8 cellular contexts compared by ENCODE assay signal in genomic region chr17:76384987-76385891, GRCh38. TPM values are rescaled to one million over a fixed set of nuclear protein-coding genes. Genes with fewer than 3 reads are reported as not detected.
DNase-seq lines count a peak whose midpoint lies in the region; ATAC-seq, FAIRE-seq and TF ChIP-seq lines count a peak whose summit lies in the region.

No MANE protein-coding gene starts in this region.

- WGBS in heart right ventricle, 2 donors, result 1% methylated on average over 74 of the region's 74 CpGs

- no peaks in the 10 kb centered on the region for H3K9me3 Mint-ChIP-seq in activated naive CD4-positive, alpha-beta T cell treated with anti-CD3 and anti-CD28 coated beads for 36 hours

- H3K4me3 ChIP-seq in OCI-LY7 (ENCODE audit: low read depth, low read length, poor library complexity, severe bottlenecking) (peak overlapping the region; percentile 64), heart right ventricle (peak overlapping the region; percentile 54 to 84 (median 70)), rectal smooth muscle tissue (ENCODE audit: low read length) (peak overlapping the region; percentile 68)

- H3K9me2 ChIP-seq in OCI-LY7 (ENCODE audit: insufficient read depth, low read length), result no peaks in the 10 kb centered on the region

- no TSS peak for BruUV-seq in OCI-LY7 (replicated peaks; lab: Mats Ljungman, UMichigan)

- H3K27ac ChIP-seq in OCI-LY7 (ENCODE audit: low read depth, low read length, poor library complexity, severe bottlenecking), result no peak overlapping the region
- H3K27ac ChIP-seq in heart right ventricle, result peak overlapping the region; percentile 54 to 98 (median 86)
- H3K27ac ChIP-seq in rectal smooth muscle tissue (ENCODE audit: low read depth, low read length), result peak overlapping the region; percentile 1

- H3K9me3 ChIP-seq in OCI-LY7 (ENCODE audit: low read length), result no peaks in the 10 kb centered on the region
- no peaks in the 10 kb centered on the region for H3K9me3 ChIP-seq in heart right ventricle

- intact Hi-C loops in OCI-LY7 (cut with micrococcal nuclease; ENCODE audit: unreplicated experiment), result loop anchor here (1.0 kb wide), 1 partner anchor 82 kb away; no protein-coding TSS in a partner anchor
- intact Hi-C loops in activated naive CD4-positive, alpha-beta T cell treated with anti-CD3 and anti-CD28 coated beads for 36 hours (cut with micrococcal nuclease), result loop anchor here (1.0 to 10.0 kb wide), 3 partner anchors 82 to 480 kb away; partner anchors contain the start of genes EXOC7 and MRPL38
- intact Hi-C loops in heart right ventricle (cut with DNase I), result loop anchor here in 2 of 10 donors (5.0 kb wide), 2 partner anchors 33 to 83 kb away; partner anchors contain the start of gene PRPSAP1 (in 1 of the 2)

- H3K4me1 Mint-ChIP-seq in activated naive CD4-positive, alpha-beta T cell treated with anti-CD3 and anti-CD28 coated beads for 36 hours (ENCODE audit: low read depth), result peaks cover 6% of the 10 kb centered on the region

- no peaks in the 10 kb centered on the region for H4K20me1 ChIP-seq in OCI-LY7 (ENCODE audit: insufficient read depth, low read length)

- FAIRE-seq in GM12891 (lab: Jason Lieb, UNC), result peak; percentile 13

- ATAC-seq in heart right ventricle (peak in 7 of 8 donors; percentile 1 to 40 (median 9)), GM21619 (IDR thresholded peaks at IDR 0.05; ENCODE audit: unreplicated experiment) (no peak)

- in situ Hi-C loops in G401 (cut with HindIII; ENCODE audit: low sequenced_read_pairs), result no loop called here

- H3K36me3 Mint-ChIP-seq in activated naive CD4-positive, alpha-beta T cell treated with anti-CD3 and anti-CD28 coated beads for 36 hours (ENCODE audit: low read depth), result peaks cover 2% of the 10 kb centered on the region

- H3K4me1 ChIP-seq in OCI-LY7 (ENCODE audit: insufficient read depth, low read length, poor library complexity, severe bottlenecking) (peaks cover 29% of the 10 kb centered on the region), heart right ventricle (peaks cover 10 to 58% (median 44%) of the 10 kb centered on the region in 9 donors), rectal smooth muscle tissue (ENCODE audit: control insufficient read depth, insufficient read depth, low read length) (peaks cover 5% of the 10 kb centered on the region)

- peak overlapping the region; percentile 66 for H3K4me3 Mint-ChIP-seq in activated naive CD4-positive, alpha-beta T cell treated with anti-CD3 and anti-CD28 coated beads for 36 hours

- DNase-seq in GM12891 (ENCODE audit: insufficient read length, low spot score), result no peak
- no peak for DNase-seq in OCI-LY7 (ENCODE audit: low spot score)
- DNase-seq in activated naive CD4-positive, alpha-beta T cell treated with anti-CD3 and anti-CD28 coated beads for 36 hours, result peak; percentile 59
- peak in 1 of 2 donors; percentile 45 for DNase-seq in heart right ventricle
- no peak for DNase-seq in G401 (ENCODE audit: low spot score)
- DNase-seq in cortex of kidney (lab: John Stamatoyannopoulos, UW), result no peak

- POLR2A ChIA-PET in OCI-LY7 (lab: Charles Lee), result interaction anchor here (0.9 kb wide), 2 partner anchors 15 to 20 kb away, joined by 3 read pairs; no protein-coding TSS in a partner anchor

- no peak overlapping the region for H3K27ac Mint-ChIP-seq in activated naive CD4-positive, alpha-beta T cell treated with anti-CD3 and anti-CD28 coated beads for 36 hours

- no peaks in the 10 kb centered on the region for H3K79me2 ChIP-seq in OCI-LY7 (ENCODE audit: insufficient read depth, low read depth, low read length)

- peak overlapping the region; percentile 97 for H3K4me2 ChIP-seq in OCI-LY7 (ENCODE audit: low read length)

- no peaks in the 10 kb centered on the region for H3K27me3 Mint-ChIP-seq in activated naive CD4-positive, alpha-beta T cell treated with anti-CD3 and anti-CD28 coated beads for 36 hours (ENCODE audit: low read depth)

- TF ChIP-seq POLR2A in GM12891 (IDR thresholded peaks at IDR 0.05; ENCODE audit: low read depth, low read length), result no peak

- no peak for TF ChIP-seq CTCF in OCI-LY7 (conservative IDR thresholded peaks at IDR 0.05; ENCODE audit: low read length)
- no peak for TF ChIP-seq CTCF in heart right ventricle (IDR thresholded peaks at IDR 0.05)

- peaks cover 20% of the 10 kb centered on the region for H3K36me3 ChIP-seq in OCI-LY7 (ENCODE audit: insufficient read depth, low read length)
- peaks cover 0 to 17% (median 0%) of the 10 kb centered on the region in 9 donors for H3K36me3 ChIP-seq in heart right ventricle
- no peaks in the 10 kb centered on the region for H3K36me3 ChIP-seq in rectal smooth muscle tissue (ENCODE audit: control insufficient read depth, insufficient read depth, low read length)

- H2AFZ ChIP-seq in OCI-LY7 (ENCODE audit: low read length), result peak overlapping the region; percentile 62; the same call in 1 of the 2 replicates

- H3K27me3 ChIP-seq in heart right ventricle (peaks cover 0 to 11% (median 0%) of the 10 kb centered on the region in 7 donors), rectal smooth muscle tissue (ENCODE audit: control insufficient read depth, insufficient read depth, low read length) (no peaks in the 10 kb centered on the region)

- CTCF ChIA-PET in OCI-LY7 (lab: Charles Lee; ENCODE audit: unreplicated experiment), result interaction anchor here (0.6 to 1.3 kb wide), 6 partner anchors 12 to 647 kb away, joined by 3 to 6 read pairs (median 4); partner anchors contain the start of gene UBE2O
- CTCF ChIA-PET in activated naive CD4-positive, alpha-beta T cell treated with anti-CD3 and anti-CD28 coated beads for 36 hours (lab: Charles Lee), result interaction anchor here (0.7 to 5.9 kb wide), 17 partner anchors 8 to 509 kb away, joined by 3 to 51 read pairs (median 4); partner anchors contain the start of gene PRPSAP1

- no peak overlapping the region for H3K9ac ChIP-seq in rectal smooth muscle tissue (ENCODE audit: low read length)

TF ChIP-seq in GM12891, 5 proteins besides CTCF, POLR2A, EP300 and RAD21:
- TF ChIP-seq SPI1 (IDR thresholded peaks at IDR 0.05; ENCODE audit: low read depth, low read length) (no peak), TAF1 (IDR thresholded peaks at IDR 0.05; ENCODE audit: low read depth, low read length) (no peak), POLR2AphosphoS5 (IDR thresholded peaks at IDR 0.05; ENCODE audit: low read depth, low read length) (no peak), PAX5 (IDR thresholded peaks at IDR 0.05; ENCODE audit: insufficient read depth, low read length, severe bottlenecking) (no peak), POU2F2 (IDR thresholded peaks at IDR 0.05; ENCODE audit: low read depth, low read length) (no peak)

RNA-seq across cellular contexts. Expression of gene SPHK1, which starts 0.8 kb away (rescaled TPM):
- 0.27 TPM for polyA plus RNA-seq in GM12891 (2012; ENCODE audit: low read depth, missing spikeins)
- 0.28 and 0.36 TPM in 2 replicates for total RNA-seq in OCI-LY7 (2014; rRNA removed; shearing (Covaris generic))
- total RNA-seq in OCI-LY7 (2022) (0.22 and 0.78 TPM in 2 replicates), heart right ventricle (10 to 100 TPM in 2 of 10 donors, 1 to 10 TPM in 8; 1.7 to 17.3 (median 3.2) TPM)
- total RNA-seq in activated naive CD4-positive, alpha-beta T cell treated with anti-CD3 and anti-CD28 coated beads for 36 hours, result 1 to 10 TPM; 9.0 to 9.2 TPM
- polyA plus RNA-seq in heart right ventricle, result 10 to 100 TPM in 1 of 2 donors, 1 to 10 TPM in 1; 3.5 to 20.8 TPM
- 5.8 and 10.6 TPM in 2 replicates for total RNA-seq in G401 (2014; rRNA removed; shearing (Covaris generic))

RNA-seq across cellular contexts. Expression of gene PRPSAP1, which starts 31.5 kb away (rescaled TPM):
- 20.6 TPM for polyA plus RNA-seq in GM12891 (2012; ENCODE audit: low read depth, missing spikeins)
- total RNA-seq in OCI-LY7 (2014; rRNA removed; shearing (Covaris generic)), result 52.6 and 53.3 TPM in 2 replicates
- total RNA-seq in OCI-LY7 (2022) (111 and 130 TPM in 2 replicates), heart right ventricle (10 to 100 TPM; 27.6 to 43.7 (median 34.7) TPM)
- total RNA-seq in activated naive CD4-positive, alpha-beta T cell treated with anti-CD3 and anti-CD28 coated beads for 36 hours, result 10 to 100 TPM; 30.1 to 33.3 TPM
- polyA plus RNA-seq in heart right ventricle, result 10 to 100 TPM; 26.4 to 30.5 TPM
- total RNA-seq in G401 (2014; rRNA removed; shearing (Covaris generic)), result 28.0 and 30.8 TPM in 2 replicates
